Comparison of ENCODE assay signal across 10 cellular contexts in genomic region chr7:42186181-42186580, GRCh38. TPM values are rescaled to one million over a fixed set of nuclear protein-coding genes. Genes with fewer than 3 reads are reported as not detected.
DNase-seq lines count a peak whose midpoint lies in the region; TF ChIP-seq lines count a peak whose summit lies in the region.
"Had no signal": no experiment of that assay in that cellular context is flagged by ENCODE, and none has a peak within 500 bp of the region (broad histone marks: within the 10 kb centered on the region; RNA-seq: fewer than 3 reads in every experiment).

No MANE protein-coding gene starts in this region.

- H3K27me3 ChIP-seq in HAP-1 (ENCODE audit: low read depth) (no peaks in the 10 kb centered on the region), WERI-Rb-1 (ENCODE audit: insufficient read depth, low read depth, severe bottlenecking) (no peaks in the 10 kb centered on the region), kidney epithelial cell (ENCODE audit: control insufficient read depth, insufficient read depth, low read length) (no peaks in the 10 kb centered on the region), vagina (no peaks in the 10 kb centered on the region)
- H3K27me3 ChIP-seq: testis had no signal

- H3K27ac ChIP-seq in WERI-Rb-1 (no peak overlapping the region), coronary artery (no peak overlapping the region), vagina (no peak overlapping the region)
- H3K27ac ChIP-seq: testis had no signal

- H3K9me3 ChIP-seq in HAP-1 = no peaks in the 10 kb centered on the region
- H3K9me3 ChIP-seq in WERI-Rb-1 (ENCODE audit: severe bottlenecking) = no peaks in the 10 kb centered on the region
- H3K9me3 ChIP-seq in vagina = no peaks in the 10 kb centered on the region
- H3K9me3 ChIP-seq: testis had no signal

- intact Hi-C loops in vagina (cut with DNase I) = no loop called here

- TF ChIP-seq CTCF in AG10803 (conservative IDR thresholded peaks at IDR 0.05; ENCODE audit: low read length) (peak; percentile 29), WERI-Rb-1 (IDR thresholded peaks at IDR 0.05; ENCODE audit: low read depth, low read length) (peak; percentile 51), kidney epithelial cell (IDR thresholded peaks at IDR 0.05; ENCODE audit: insufficient read depth, low read length, poor library complexity, severe bottlenecking) (peak; percentile 55), coronary artery (IDR thresholded peaks at IDR 0.05) (no peak), vagina (IDR thresholded peaks at IDR 0.05) (no peak)

- no peak overlapping the region for H3K4me3 ChIP-seq in AG10803 (ENCODE audit: low read length)
- H3K4me3 ChIP-seq in HAP-1 = no peak overlapping the region
- no peak overlapping the region for H3K4me3 ChIP-seq in WERI-Rb-1 (ENCODE audit: low read depth, low read length)
- no peak overlapping the region for H3K4me3 ChIP-seq in kidney epithelial cell (ENCODE audit: low read depth, low read length)
- H3K4me3 ChIP-seq in coronary artery = no peak overlapping the region
- H3K4me3 ChIP-seq in vagina = no peak overlapping the region
- H3K4me3 ChIP-seq: testis had no signal

- H3K36me3 ChIP-seq in HAP-1 (replicated peaks) = no peaks in the 10 kb centered on the region; the same call in 1 of the 2 replicates
- no peaks in the 10 kb centered on the region for H3K36me3 ChIP-seq in WERI-Rb-1
- H3K36me3 ChIP-seq in kidney epithelial cell (ENCODE audit: control insufficient read depth, insufficient read depth, low read length) = no peaks in the 10 kb centered on the region
- H3K36me3 ChIP-seq in vagina = no peaks in the 10 kb centered on the region

- DNase-seq in AG10803 (ENCODE audit: low read depth) = no peak
- DNase-seq in HAP-1 (ENCODE audit: low spot score in 2 of 2) = peak; percentile 21 to 56
- DNase-seq in WERI-Rb-1 = peak; percentile 17
- DNase-seq in kidney epithelial cell (ENCODE audit: low read depth) = no peak
- no peak for DNase-seq in effector CD8-positive, alpha-beta T cell (lab: John Stamatoyannopoulos, UW)
- DNase-seq in coronary artery (ENCODE audit: low spot score) = no peak
- no peak for DNase-seq in NCI-H2196 (lab: John Stamatoyannopoulos, UW; ENCODE audit: unreplicated experiment)
- no peak for DNase-seq in vagina (ENCODE audit: extremely low spot score in 2 of 2)
- DNase-seq: activated naive CD8-positive, alpha-beta T cell treated with anti-CD3 and anti-CD28 coated beads for 36 hours; testis had no signal

- no peak for TF ChIP-seq POLR2A in vagina (IDR thresholded peaks at IDR 0.05)

- H3K4me1 ChIP-seq in HAP-1 (no peaks in the 10 kb centered on the region), vagina (peaks cover 13% of the 10 kb centered on the region)
- H3K4me1 ChIP-seq: testis had no signal

- in situ Hi-C loops in HAP-1 (cut with MboI; ENCODE audit: low sequenced_read_pairs) = no loop called here

RNA-seq across cellular contexts. Expression of gene GLI3, which starts 50.8 kb away (rescaled TPM):
- total RNA-seq in kidney epithelial cell (6.2 and 7.3 TPM in 2 replicates), vagina (24.6 TPM)
- total RNA-seq: activated naive CD8-positive, alpha-beta T cell treated with anti-CD3 and anti-CD28 coated beads for 36 hours had no signal

Comparison
In these comparisons a context has a peak if more than half of its experiments do, and no peak if none do; other contexts are left out.
1. DNase-seq: peak in HAP-1 (2 of 2) and WERI-Rb-1 (single experiment); none in AG10803 (single experiment), kidney epithelial cell (single experiment), effector CD8-positive, alpha-beta T cell (single experiment), coronary artery (single experiment), NCI-H2196 (single experiment) and vagina (0 of 2).
2. CTCF ChIP-seq: peak in AG10803 (single experiment), WERI-Rb-1 (single experiment) and kidney epithelial cell (single experiment); none in coronary artery (single experiment) and vagina (0 of 3).